ENCODE assay signal across 1 cellular context in the genomic region with DNA sequence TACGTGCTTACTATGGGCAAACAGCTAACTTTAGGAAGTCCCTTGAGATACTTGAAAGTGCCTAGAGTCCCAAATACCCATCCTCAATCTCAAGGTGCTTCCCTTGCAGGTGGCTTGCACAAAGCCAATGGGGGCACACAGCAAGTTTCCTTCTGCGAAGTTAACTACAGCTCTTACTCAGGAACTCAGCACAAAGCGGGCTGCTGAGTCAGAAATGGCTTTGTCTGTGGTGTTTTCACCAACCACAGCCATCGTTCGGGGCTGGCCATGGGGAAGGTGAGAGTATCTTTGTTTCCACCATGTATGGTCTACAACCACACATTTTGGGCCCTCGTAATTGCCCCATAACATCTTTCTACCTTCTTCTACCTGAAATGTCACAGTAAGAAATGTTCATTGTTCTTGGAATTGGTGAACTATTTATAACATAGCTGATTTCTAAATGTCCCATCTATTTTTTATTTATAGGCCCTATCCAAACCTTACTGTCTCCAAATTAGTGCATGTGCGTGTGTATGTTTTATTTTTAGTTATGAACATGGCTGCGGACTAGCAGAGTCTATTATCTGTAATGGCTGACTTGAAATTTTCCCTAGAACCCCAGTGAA.
A peak's percentile ranks its signal among the peaks of the same experiment; 100 is the strongest.
TF ChIP-seq lines count a peak whose summit lies in the region.

No MANE protein-coding gene starts in this region.

TF ChIP-seq in GM12878, 131 proteins besides CTCF, POLR2A, EP300 and RAD21 (continued from another document and continues in another):
- TF ChIP-seq, protein P1, sequence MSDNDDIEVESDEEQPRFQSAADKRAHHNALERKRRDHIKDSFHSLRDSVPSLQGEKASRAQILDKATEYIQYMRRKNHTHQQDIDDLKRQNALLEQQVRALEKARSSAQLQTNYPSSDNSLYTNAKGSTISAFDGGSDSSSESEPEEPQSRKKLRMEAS (IDR thresholded peaks at IDR 0.05; ENCODE audit: low read depth, low read length) = peak; percentile 44; the same call in 1 of the 2 replicates
- TF ChIP-seq GABPA (IDR thresholded peaks at IDR 0.05; ENCODE audit: low read depth) = peak; percentile 74
- TF ChIP-seq NR2C2 (IDR thresholded peaks at IDR 0.05; ENCODE audit: borderline replicate concordance, control insufficient read depth, insufficient read length, low read depth) = no peak
- TF ChIP-seq SUZ12 (IDR thresholded peaks at IDR 0.05; ENCODE audit: unreplicated experiment) = no peak
- peak; percentile 99 for TF ChIP-seq TCF12 (IDR thresholded peaks at IDR 0.05; ENCODE audit: low read depth, low read length)
- TF ChIP-seq, protein P2, sequence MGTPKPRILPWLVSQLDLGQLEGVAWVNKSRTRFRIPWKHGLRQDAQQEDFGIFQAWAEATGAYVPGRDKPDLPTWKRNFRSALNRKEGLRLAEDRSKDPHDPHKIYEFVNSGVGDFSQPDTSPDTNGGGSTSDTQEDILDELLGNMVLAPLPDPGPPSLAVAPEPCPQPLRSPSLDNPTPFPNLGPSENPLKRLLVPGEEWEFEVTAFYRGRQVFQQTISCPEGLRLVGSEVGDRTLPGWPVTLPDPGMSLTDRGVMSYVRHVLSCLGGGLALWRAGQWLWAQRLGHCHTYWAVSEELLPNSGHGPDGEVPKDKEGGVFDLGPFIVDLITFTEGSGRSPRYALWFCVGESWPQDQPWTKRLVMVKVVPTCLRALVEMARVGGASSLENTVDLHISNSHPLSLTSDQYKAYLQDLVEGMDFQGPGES (IDR thresholded peaks at IDR 0.05) = no peak
- TF ChIP-seq SIX5 (IDR thresholded peaks at IDR 0.05; ENCODE audit: low read depth, low read length, severe bottlenecking) = no peak
- TF ChIP-seq ZNF384 (IDR thresholded peaks at IDR 0.05; ENCODE audit: borderline replicate concordance, low read depth, low read length) = no peak
- peak; percentile 85 for TF ChIP-seq KLF5 (IDR thresholded peaks at IDR 0.05; ENCODE audit: partially characterized antibody)
- TF ChIP-seq GATAD2B (conservative IDR thresholded peaks at IDR 0.05; ENCODE audit: low read depth) = peak; percentile 97
- peak; percentile 84 for TF ChIP-seq SREBF1 (IDR thresholded peaks at IDR 0.05; ENCODE audit: low read length)
- TF ChIP-seq WRNIP1 (IDR thresholded peaks at IDR 0.05; ENCODE audit: borderline replicate concordance, low read depth, low read length) = 0 out of 2 replicates have a peak, but pooled peaks have one; percentile 45
- TF ChIP-seq NFXL1 (IDR thresholded peaks at IDR 0.05; ENCODE audit: borderline replicate concordance) = no peak
- peak; percentile 100 for TF ChIP-seq RUNX3 (IDR thresholded peaks at IDR 0.05; ENCODE audit: low read length)
- TF ChIP-seq ZZZ3 (IDR thresholded peaks at IDR 0.05; ENCODE audit: control insufficient read depth, insufficient read length, low read depth) = no peak
- TF ChIP-seq POU2F2 (IDR thresholded peaks at IDR 0.05; ENCODE audit: borderline replicate concordance, low read depth, low read length) = peak; percentile 96
- TF ChIP-seq SMARCA5 (IDR thresholded peaks at IDR 0.05) = no peak
- TF ChIP-seq KAT2A (conservative IDR thresholded peaks at IDR 0.05; ENCODE audit: control insufficient read depth, low read depth, low read length) = no peak
- TF ChIP-seq, protein P3, sequence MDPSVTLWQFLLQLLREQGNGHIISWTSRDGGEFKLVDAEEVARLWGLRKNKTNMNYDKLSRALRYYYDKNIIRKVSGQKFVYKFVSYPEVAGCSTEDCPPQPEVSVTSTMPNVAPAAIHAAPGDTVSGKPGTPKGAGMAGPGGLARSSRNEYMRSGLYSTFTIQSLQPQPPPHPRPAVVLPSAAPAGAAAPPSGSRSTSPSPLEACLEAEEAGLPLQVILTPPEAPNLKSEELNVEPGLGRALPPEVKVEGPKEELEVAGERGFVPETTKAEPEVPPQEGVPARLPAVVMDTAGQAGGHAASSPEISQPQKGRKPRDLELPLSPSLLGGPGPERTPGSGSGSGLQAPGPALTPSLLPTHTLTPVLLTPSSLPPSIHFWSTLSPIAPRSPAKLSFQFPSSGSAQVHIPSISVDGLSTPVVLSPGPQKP (IDR thresholded peaks at IDR 0.05; ENCODE audit: low read depth, low read length) = 0 out of 2 replicates have a peak, but pooled peaks have one; percentile 39
- peak; percentile 90 for TF ChIP-seq ATF7 (IDR thresholded peaks at IDR 0.05; ENCODE audit: low read depth)
- no peak for TF ChIP-seq HDAC2 (IDR thresholded peaks at IDR 0.05)
- no peak for TF ChIP-seq STAT1 (conservative IDR thresholded peaks at IDR 0.05)
- 0 out of 2 replicates have a peak, but pooled peaks have one; percentile 40 for TF ChIP-seq EZH2 (IDR thresholded peaks at IDR 0.05; ENCODE audit: borderline replicate concordance, control insufficient read depth, low read depth, low read length)
- TF ChIP-seq SIN3A (IDR thresholded peaks at IDR 0.05; ENCODE audit: low read depth, low read length) = no peak
- TF ChIP-seq, protein P4, sequence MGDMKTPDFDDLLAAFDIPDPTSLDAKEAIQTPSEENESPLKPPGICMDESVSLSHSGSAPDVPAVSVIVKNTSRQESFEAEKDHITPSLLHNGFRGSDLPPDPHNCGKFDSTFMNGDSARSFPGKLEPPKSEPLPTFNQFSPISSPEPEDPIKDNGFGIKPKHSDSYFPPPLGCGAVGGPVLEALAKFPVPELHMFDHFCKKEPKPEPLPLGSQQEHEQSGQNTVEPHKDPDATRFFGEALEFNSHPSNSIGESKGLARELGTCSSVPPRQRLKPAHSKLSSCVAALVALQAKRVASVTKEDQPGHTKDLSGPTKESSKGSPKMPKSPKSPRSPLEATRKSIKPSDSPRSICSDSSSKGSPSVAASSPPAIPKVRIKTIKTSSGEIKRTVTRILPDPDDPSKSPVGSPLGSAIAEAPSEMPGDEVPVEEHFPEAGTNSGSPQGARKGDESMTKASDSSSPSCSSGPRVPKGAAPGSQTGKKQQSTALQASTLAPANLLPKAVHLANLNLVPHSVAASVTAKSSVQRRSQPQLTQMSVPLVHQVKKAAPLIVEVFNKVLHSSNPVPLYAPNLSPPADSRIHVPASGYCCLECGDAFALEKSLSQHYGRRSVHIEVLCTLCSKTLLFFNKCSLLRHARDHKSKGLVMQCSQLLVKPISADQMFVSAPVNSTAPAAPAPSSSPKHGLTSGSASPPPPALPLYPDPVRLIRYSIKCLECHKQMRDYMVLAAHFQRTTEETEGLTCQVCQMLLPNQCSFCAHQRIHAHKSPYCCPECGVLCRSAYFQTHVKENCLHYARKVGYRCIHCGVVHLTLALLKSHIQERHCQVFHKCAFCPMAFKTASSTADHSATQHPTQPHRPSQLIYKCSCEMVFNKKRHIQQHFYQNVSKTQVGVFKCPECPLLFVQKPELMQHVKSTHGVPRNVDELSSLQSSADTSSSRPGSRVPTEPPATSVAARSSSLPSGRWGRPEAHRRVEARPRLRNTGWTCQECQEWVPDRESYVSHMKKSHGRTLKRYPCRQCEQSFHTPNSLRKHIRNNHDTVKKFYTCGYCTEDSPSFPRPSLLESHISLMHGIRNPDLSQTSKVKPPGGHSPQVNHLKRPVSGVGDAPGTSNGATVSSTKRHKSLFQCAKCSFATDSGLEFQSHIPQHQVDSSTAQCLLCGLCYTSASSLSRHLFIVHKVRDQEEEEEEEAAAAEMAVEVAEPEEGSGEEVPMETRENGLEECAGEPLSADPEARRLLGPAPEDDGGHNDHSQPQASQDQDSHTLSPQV (IDR thresholded peaks at IDR 0.05) = no peak
- peak; percentile 88; the same call in 1 of the 2 replicates for TF ChIP-seq CHD2 (IDR thresholded peaks at IDR 0.05; ENCODE audit: borderline replicate concordance, low read depth, low read length)
- 0 out of 2 replicates have a peak, but pooled peaks have one; percentile 30 for TF ChIP-seq ASH2L (IDR thresholded peaks at IDR 0.05; ENCODE audit: borderline replicate concordance, low read depth)
- TF ChIP-seq HCFC1 (IDR thresholded peaks at IDR 0.05; ENCODE audit: low read length) = no peak
- peak; percentile 88 for TF ChIP-seq RELA (IDR thresholded peaks at IDR 0.05; ENCODE audit: borderline replicate concordance, partially characterized antibody)
- TF ChIP-seq TAF1 (IDR thresholded peaks at IDR 0.05; ENCODE audit: borderline replicate concordance, low read depth, low read length) = 0 out of 2 replicates have a peak, but pooled peaks have one; percentile 35
- TF ChIP-seq, protein P5, sequence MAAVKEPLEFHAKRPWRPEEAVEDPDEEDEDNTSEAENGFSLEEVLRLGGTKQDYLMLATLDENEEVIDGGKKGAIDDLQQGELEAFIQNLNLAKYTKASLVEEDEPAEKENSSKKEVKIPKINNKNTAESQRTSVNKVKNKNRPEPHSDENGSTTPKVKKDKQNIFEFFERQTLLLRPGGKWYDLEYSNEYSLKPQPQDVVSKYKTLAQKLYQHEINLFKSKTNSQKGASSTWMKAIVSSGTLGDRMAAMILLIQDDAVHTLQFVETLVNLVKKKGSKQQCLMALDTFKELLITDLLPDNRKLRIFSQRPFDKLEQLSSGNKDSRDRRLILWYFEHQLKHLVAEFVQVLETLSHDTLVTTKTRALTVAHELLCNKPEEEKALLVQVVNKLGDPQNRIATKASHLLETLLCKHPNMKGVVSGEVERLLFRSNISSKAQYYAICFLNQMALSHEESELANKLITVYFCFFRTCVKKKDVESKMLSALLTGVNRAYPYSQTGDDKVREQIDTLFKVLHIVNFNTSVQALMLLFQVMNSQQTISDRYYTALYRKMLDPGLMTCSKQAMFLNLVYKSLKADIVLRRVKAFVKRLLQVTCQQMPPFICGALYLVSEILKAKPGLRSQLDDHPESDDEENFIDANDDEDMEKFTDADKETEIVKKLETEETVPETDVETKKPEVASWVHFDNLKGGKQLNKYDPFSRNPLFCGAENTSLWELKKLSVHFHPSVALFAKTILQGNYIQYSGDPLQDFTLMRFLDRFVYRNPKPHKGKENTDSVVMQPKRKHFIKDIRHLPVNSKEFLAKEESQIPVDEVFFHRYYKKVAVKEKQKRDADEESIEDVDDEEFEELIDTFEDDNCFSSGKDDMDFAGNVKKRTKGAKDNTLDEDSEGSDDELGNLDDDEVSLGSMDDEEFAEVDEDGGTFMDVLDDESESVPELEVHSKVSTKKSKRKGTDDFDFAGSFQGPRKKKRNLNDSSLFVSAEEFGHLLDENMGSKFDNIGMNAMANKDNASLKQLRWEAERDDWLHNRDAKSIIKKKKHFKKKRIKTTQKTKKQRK (IDR thresholded peaks at IDR 0.05; ENCODE audit: low read depth, low read length) = no peak
- peak; percentile 94 for TF ChIP-seq NR2F1 (conservative IDR thresholded peaks at IDR 0.05)
- peak; percentile 90 for TF ChIP-seq PML (IDR thresholded peaks at IDR 0.05; ENCODE audit: low read length)
- peak; percentile 99 for TF ChIP-seq TCF3 (IDR thresholded peaks at IDR 0.05; ENCODE audit: borderline replicate concordance, insufficient read depth, low read depth, low read length)
- TF ChIP-seq RFX5 (IDR thresholded peaks at IDR 0.05; ENCODE audit: low read depth, low read length) = no peak
- TF ChIP-seq SMC3 (IDR thresholded peaks at IDR 0.05; ENCODE audit: borderline replicate concordance, low read length) = peak; percentile 26; the same call in 1 of the 2 replicates
- no peak for TF ChIP-seq NFYA (IDR thresholded peaks at IDR 0.05; ENCODE audit: borderline replicate concordance, low read depth, low read length)
- TF ChIP-seq TBL1XR1 (IDR thresholded peaks at IDR 0.05; ENCODE audit: low read depth, low read length) = peak; percentile 99
- peak; percentile 46; the same call in 1 of the 2 replicates for TF ChIP-seq TCF7 (IDR thresholded peaks at IDR 0.05; ENCODE audit: borderline replicate concordance)
- TF ChIP-seq, protein P6, sequence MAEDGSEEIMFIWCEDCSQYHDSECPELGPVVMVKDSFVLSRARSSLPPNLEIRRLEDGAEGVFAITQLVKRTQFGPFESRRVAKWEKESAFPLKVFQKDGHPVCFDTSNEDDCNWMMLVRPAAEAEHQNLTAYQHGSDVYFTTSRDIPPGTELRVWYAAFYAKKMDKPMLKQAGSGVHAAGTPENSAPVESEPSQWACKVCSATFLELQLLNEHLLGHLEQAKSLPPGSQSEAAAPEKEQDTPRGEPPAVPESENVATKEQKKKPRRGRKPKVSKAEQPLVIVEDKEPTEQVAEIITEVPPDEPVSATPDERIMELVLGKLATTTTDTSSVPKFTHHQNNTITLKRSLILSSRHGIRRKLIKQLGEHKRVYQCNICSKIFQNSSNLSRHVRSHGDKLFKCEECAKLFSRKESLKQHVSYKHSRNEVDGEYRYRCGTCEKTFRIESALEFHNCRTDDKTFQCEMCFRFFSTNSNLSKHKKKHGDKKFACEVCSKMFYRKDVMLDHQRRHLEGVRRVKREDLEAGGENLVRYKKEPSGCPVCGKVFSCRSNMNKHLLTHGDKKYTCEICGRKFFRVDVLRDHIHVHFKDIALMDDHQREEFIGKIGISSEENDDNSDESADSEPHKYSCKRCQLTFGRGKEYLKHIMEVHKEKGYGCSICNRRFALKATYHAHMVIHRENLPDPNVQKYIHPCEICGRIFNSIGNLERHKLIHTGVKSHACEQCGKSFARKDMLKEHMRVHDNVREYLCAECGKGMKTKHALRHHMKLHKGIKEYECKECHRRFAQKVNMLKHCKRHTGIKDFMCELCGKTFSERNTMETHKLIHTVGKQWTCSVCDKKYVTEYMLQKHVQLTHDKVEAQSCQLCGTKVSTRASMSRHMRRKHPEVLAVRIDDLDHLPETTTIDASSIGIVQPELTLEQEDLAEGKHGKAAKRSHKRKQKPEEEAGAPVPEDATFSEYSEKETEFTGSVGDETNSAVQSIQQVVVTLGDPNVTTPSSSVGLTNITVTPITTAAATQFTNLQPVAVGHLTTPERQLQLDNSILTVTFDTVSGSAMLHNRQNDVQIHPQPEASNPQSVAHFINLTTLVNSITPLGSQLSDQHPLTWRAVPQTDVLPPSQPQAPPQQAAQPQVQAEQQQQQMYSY (CRISPR knock-in tag; IDR thresholded peaks at IDR 0.05) = no peak
- TF ChIP-seq IRF4 (IDR thresholded peaks at IDR 0.05; ENCODE audit: low read depth, low read length) = peak; percentile 100
- TF ChIP-seq CREB1 (IDR thresholded peaks at IDR 0.05; ENCODE audit: low read depth) = peak; percentile 74
- TF ChIP-seq, protein P7, sequence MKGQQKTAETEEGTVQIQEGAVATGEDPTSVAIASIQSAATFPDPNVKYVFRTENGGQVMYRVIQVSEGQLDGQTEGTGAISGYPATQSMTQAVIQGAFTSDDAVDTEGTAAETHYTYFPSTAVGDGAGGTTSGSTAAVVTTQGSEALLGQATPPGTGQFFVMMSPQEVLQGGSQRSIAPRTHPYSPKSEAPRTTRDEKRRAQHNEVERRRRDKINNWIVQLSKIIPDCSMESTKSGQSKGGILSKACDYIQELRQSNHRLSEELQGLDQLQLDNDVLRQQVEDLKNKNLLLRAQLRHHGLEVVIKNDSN (IDR thresholded peaks at IDR 0.05; ENCODE audit: borderline replicate concordance, extremely low read length, insufficient read depth, low read depth, low read length) = no peak
- peak; percentile 100 for TF ChIP-seq FOXM1 (IDR thresholded peaks at IDR 0.05; ENCODE audit: low read depth, low read length)
- TF ChIP-seq KDM1A (IDR thresholded peaks at IDR 0.05; ENCODE audit: borderline replicate concordance) = no peak
- TF ChIP-seq SREBF2 (IDR thresholded peaks at IDR 0.05; ENCODE audit: low read length) = no peak
- TF ChIP-seq NFIC (IDR thresholded peaks at IDR 0.05; ENCODE audit: low read depth, low read length) = peak; percentile 100
- TF ChIP-seq ZSCAN29 (IDR thresholded peaks at IDR 0.05) = 0 out of 2 replicates have a peak, but pooled peaks have one; percentile 10
- TF ChIP-seq YBX1 (IDR thresholded peaks at IDR 0.05) = no peak
- 0 out of 2 replicates have a peak, but pooled peaks have one; percentile 35 for TF ChIP-seq SPI1 (IDR thresholded peaks at IDR 0.05; ENCODE audit: borderline replicate concordance, insufficient read depth, low read depth, low read length)
- TF ChIP-seq SUPT20H (IDR thresholded peaks at IDR 0.05; ENCODE audit: borderline replicate concordance, control insufficient read depth, low read depth, low read length) = no peak
- TF ChIP-seq BRCA1 (IDR thresholded peaks at IDR 0.05; ENCODE audit: low read depth, low read length) = no peak
- peak; percentile 79; the same call in 1 of the 2 replicates for TF ChIP-seq CBX5 (IDR thresholded peaks at IDR 0.05; ENCODE audit: low read depth)
- peak; percentile 99 for TF ChIP-seq EED (IDR thresholded peaks at IDR 0.05; ENCODE audit: low read depth)
